In the genomic region with DNA sequence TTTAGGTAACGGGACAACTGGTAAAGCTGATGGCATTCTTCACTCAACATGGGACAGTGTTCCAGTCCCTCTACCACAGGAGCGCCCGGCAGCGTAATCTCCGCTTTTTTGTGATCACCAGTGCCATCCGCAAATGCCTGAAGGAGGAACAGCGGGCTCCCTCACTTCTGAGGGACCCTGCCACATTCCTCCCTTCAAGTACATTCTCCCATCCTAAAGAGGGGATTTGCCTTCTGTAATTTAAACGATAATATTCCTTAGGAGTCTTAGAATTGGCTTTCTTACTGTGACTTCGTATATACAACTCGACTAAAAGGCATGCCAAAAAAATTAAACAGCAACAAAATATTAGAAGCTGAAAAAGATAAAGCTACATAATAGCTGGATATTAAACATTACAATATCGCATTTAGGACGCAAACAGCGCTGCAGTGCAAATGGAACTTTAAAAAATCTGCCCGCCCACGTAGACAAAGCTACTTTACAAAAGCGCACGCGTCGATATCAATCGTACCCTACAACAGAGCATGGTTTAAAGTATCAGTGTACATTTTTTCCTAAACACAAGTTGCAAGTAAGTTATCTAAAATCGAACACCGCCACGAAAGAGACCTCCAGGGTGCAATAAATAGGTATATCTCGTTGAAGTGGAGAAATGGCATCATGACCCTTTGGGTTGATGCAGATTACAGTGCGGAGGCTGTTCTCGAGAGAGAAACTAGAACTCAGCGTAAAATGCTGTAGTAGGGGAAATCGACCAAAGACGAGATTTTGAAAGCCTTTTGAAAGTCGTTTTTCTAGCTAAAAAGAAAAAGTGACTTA, we compare ENCODE assay signal across 8 cellular contexts. TPM values are rescaled to one million over a fixed set of nuclear protein-coding genes. Genes with fewer than 3 reads are reported as not detected.
DNase-seq lines count a peak whose midpoint lies in the region; ATAC-seq and TF ChIP-seq lines count a peak whose summit lies in the region.

No MANE protein-coding gene starts in this region.

- no peak for TF ChIP-seq CTCF in epithelial cell of proximal tubule (conservative IDR thresholded peaks at IDR 0.05; ENCODE audit: low read depth, low read length)

- peak; percentile 87 for DNase-seq in DMS79 treated with DMSO at 0.1 percent for 48 hours (lab: John Stamatoyannopoulos, UW)
- no peak for DNase-seq in DMS79 (lab: John Stamatoyannopoulos, UW)
- DNase-seq in NAMALWA (ENCODE audit: low spot score) = peak; percentile 71
- peak; percentile 26 for DNase-seq in epithelial cell of proximal tubule (ENCODE audit: low read depth)
- no peak for DNase-seq in neuronal stem cell (ENCODE audit: low spot score)
- DNase-seq in activated CD4-positive, CD25-positive, alpha-beta regulatory T cell (lab: John Stamatoyannopoulos, UW) = no peak

- H2BK12ac ChIP-seq in neuronal stem cell (ENCODE audit: low read length) = no peak overlapping the region

- no peak overlapping the region for H2BK120ac ChIP-seq in neuronal stem cell (ENCODE audit: low read depth, low read length)

- peak overlapping the region; percentile 72 for H3K4me2 ChIP-seq in neuronal stem cell (ENCODE audit: insufficient read depth, low read length, poor library complexity, severe bottlenecking)

- H3K9me3 ChIP-seq in neuronal stem cell (replicated peaks in 1 of 2; ENCODE audit: control insufficient read depth in 2 of 2, insufficient read depth in 1 of 2, low read depth in 1 of 2, low read length in 2 of 2) = no peaks in the 10 kb centered on the region

- no peak overlapping the region for H3K4ac ChIP-seq in neuronal stem cell (ENCODE audit: low read length)

- no peak overlapping the region for H3K23ac ChIP-seq in neuronal stem cell (ENCODE audit: low read depth, low read length, poor library complexity)

- H3K36me3 ChIP-seq in neuronal stem cell (replicated peaks in 1 of 2; ENCODE audit: control insufficient read depth in 2 of 2, insufficient read depth in 2 of 2, low read length in 2 of 2) = no peaks in the 10 kb centered on the region

- no peak overlapping the region for H3K18ac ChIP-seq in neuronal stem cell (ENCODE audit: low read length)

- no peak overlapping the region for H4K91ac ChIP-seq in neuronal stem cell (ENCODE audit: low read depth, low read length, poor library complexity)

- no peak overlapping the region for H2AK5ac ChIP-seq in neuronal stem cell (ENCODE audit: low read depth, low read length)

- no peak overlapping the region for H2BK15ac ChIP-seq in neuronal stem cell (ENCODE audit: low read length)

- no peaks in the 10 kb centered on the region for H3K79me1 ChIP-seq in neuronal stem cell (ENCODE audit: low read depth, low read length)

- H3K9ac ChIP-seq in neuronal stem cell (ENCODE audit: low read depth, low read length, poor library complexity) = peak overlapping the region; percentile 34

- H2BK5ac ChIP-seq in neuronal stem cell (ENCODE audit: low read length) = no peak overlapping the region

- no peak overlapping the region for H3K14ac ChIP-seq in neuronal stem cell (ENCODE audit: low read length)

- H3K4me3 ChIP-seq in epithelial cell of proximal tubule (ENCODE audit: low read depth, low read length) = peak overlapping the region; percentile 56
- peak overlapping the region; percentile 52 to 80 for H3K4me3 ChIP-seq in neuronal stem cell (ENCODE audit: low read length in 2 of 2)

- H4K8ac ChIP-seq in neuronal stem cell (ENCODE audit: low read depth, low read length) = no peak overlapping the region

- no CpG with 5 or more reads among the region's 30 CpGs for WGBS in neuronal stem cell (ENCODE audit: extremely low coverage in 2 of 2, insufficient read length in 2 of 2, insufficient replicate concordance in 1 of 2), 2 donors

- ATAC-seq in HG02763 (IDR thresholded peaks at IDR 0.05; ENCODE audit: unreplicated experiment) (no peak), GM18861 (IDR thresholded peaks at IDR 0.05; ENCODE audit: unreplicated experiment) (no peak)

- no peak overlapping the region for H3K27ac ChIP-seq in neuronal stem cell (replicated peaks; ENCODE audit: low read length)

- peaks cover 5 to 10% of the 10 kb centered on the region in 2 donors for H3K4me1 ChIP-seq in neuronal stem cell (ENCODE audit: control insufficient read depth in 2 of 2, insufficient read depth in 1 of 2, low read depth in 1 of 2, low read length in 2 of 2)

- peaks cover 0 to 56% (median 6%) of the 10 kb centered on the region in 3 experiments for H3K27me3 ChIP-seq in neuronal stem cell (ENCODE audit: control insufficient read depth in 3 of 3, insufficient read depth in 3 of 3, low read depth in 1 of 3, low read length in 3 of 3)

- H2AFZ ChIP-seq in neuronal stem cell (ENCODE audit: low read length) = peak overlapping the region; percentile 88

RNA-seq across cellular contexts. Expression of a gene that starts 2.3 kb away (rescaled TPM):
- total RNA-seq in epithelial cell of proximal tubule = not detected in 2 replicates
- polyA plus RNA-seq in neuronal stem cell (2013, experiment 1 of 2) = 1.9 TPM
- polyA plus RNA-seq in neuronal stem cell (2013, experiment 2 of 2) = 2.3 TPM

RNA-seq across cellular contexts. Expression of a gene that starts 20.0 kb away (rescaled TPM):
- total RNA-seq in epithelial cell of proximal tubule = not detected in 2 replicates
- polyA plus RNA-seq in neuronal stem cell (2013, experiment 1 of 2) = 0.20 TPM
- polyA plus RNA-seq in neuronal stem cell (2013, experiment 2 of 2) = 0.17 TPM

Comparison
In these comparisons a context has a peak if more than half of its experiments do, and no peak if none do; other contexts are left out.
1. DNase-seq: peak in DMS79 treated with DMSO at 0.1 percent for 48 hours (single experiment), NAMALWA (single experiment) and epithelial cell of proximal tubule (single experiment); none in DMS79 (single experiment), neuronal stem cell (single experiment) and activated CD4-positive, CD25-positive, alpha-beta regulatory T cell (0 of 4).